In the genomic region with DNA sequence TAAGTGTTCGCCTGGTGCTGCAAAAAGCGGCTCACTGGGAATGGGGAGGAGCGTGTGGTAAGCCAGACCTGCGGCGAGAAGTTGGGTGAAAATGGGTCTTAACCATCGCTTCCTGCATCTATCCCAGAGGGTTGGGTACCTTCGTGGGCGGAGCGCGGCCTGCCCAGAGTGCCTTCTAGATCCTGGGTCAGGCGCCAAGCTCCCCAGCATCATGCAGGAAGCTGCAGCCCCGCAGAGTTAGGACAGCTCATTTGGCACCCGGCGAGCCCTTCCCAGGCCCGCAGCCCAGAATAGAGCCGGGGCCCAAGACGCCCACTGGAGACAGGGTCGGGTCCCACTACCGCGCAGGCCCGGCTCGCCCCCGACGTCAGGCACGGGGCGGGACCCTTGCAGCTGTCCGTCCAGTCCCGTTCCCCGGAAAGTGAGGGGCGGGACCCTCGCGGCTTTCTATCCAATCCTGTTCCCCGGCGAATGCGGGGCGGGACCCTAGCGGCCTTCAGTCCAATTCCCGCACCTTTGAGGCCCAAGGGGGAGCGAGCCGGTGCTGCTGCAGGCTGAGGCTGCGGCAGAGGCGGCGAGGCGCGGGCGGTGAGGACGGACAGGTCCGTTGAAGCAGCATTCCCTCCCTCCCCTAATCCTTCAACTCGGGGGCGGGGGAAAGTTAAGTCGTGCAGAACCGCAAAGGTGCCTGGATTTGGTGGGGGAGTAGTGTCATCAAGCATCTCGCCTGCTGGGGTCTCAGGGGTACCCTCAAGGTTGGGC, we compare ENCODE assay signal across 8 cellular contexts. TPM values are rescaled to one million over a fixed set of nuclear protein-coding genes. Genes with fewer than 3 reads are reported as not detected.
DNase-seq lines count a peak whose midpoint lies in the region; ATAC-seq, FAIRE-seq and TF ChIP-seq lines count a peak whose summit lies in the region.

A gene with protein sequence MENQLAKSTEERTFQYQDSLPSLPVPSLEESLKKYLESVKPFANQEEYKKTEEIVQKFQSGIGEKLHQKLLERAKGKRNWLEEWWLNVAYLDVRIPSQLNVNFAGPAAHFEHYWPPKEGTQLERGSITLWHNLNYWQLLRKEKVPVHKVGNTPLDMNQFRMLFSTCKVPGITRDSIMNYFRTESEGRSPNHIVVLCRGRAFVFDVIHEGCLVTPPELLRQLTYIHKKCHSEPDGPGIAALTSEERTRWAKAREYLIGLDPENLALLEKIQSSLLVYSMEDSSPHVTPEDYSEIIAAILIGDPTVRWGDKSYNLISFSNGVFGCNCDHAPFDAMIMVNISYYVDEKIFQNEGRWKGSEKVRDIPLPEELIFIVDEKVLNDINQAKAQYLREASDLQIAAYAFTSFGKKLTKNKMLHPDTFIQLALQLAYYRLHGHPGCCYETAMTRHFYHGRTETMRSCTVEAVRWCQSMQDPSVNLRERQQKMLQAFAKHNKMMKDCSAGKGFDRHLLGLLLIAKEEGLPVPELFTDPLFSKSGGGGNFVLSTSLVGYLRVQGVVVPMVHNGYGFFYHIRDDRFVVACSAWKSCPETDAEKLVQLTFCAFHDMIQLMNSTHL (plus strand): TSS at position 499 of the 762 bp plus-strand sequence. CDS start 3,405 bp downstream, outside the sequence.

- no peaks in the 10 kb centered on the region for H3K27me3 ChIP-seq in DND-41 (ENCODE audit: insufficient read depth, low read length, poor library complexity)
- no peaks in the 10 kb centered on the region for H3K27me3 ChIP-seq in fibroblast of lung (ENCODE audit: control insufficient read depth, insufficient read depth, low read length)
- no peaks in the 10 kb centered on the region for H3K27me3 ChIP-seq in naive thymus-derived CD4-positive, alpha-beta T cell (ENCODE audit: control insufficient read depth in 2 of 2, insufficient read depth in 2 of 2, low read length in 2 of 2)

- H3K36me3 ChIP-seq in DND-41 (ENCODE audit: insufficient read depth, low read length) (peaks cover 20% of the 10 kb centered on the region; the same call in 1 of the 2 replicates), KOPT-K1 (ENCODE audit: insufficient read depth, low read length) (peaks cover 28% of the 10 kb centered on the region), fibroblast of lung (ENCODE audit: control insufficient read depth, insufficient read depth, low read length) (peaks cover 1% of the 10 kb centered on the region)
- peaks cover 1 to 19% (median 7%) of the 10 kb centered on the region in 3 experiments for H3K36me3 ChIP-seq in naive thymus-derived CD4-positive, alpha-beta T cell (ENCODE audit: control insufficient read depth in 2 of 3, insufficient read depth in 3 of 3, low read length in 3 of 3)

- H3K4me1 ChIP-seq in DND-41 (ENCODE audit: insufficient read depth, low read length) (peaks cover 41% of the 10 kb centered on the region), fibroblast of lung (ENCODE audit: control insufficient read depth, extremely low read depth, insufficient read depth, low read length) (peaks cover 6% of the 10 kb centered on the region)
- H3K4me1 ChIP-seq in naive thymus-derived CD4-positive, alpha-beta T cell (ENCODE audit: control insufficient read depth in 2 of 2, insufficient read depth in 2 of 2, low read length in 2 of 2): peaks cover 10% of the 10 kb centered on the region in 2 donors

- H3K27ac ChIP-seq in DND-41 (ENCODE audit: low read length) (peak within 1 kb of the TSS; percentile 83), KOPT-K1 (ENCODE audit: low read depth, low read length, poor library complexity, severe bottlenecking) (peak within 1 kb of the TSS; percentile 69), fibroblast of lung (ENCODE audit: insufficient read depth, low read length) (peak within 1 kb of the TSS; percentile 75)
- peak within 1 kb of the TSS; percentile 87 for H3K27ac ChIP-seq in naive thymus-derived CD4-positive, alpha-beta T cell (ENCODE audit: low read depth, low read length)

- H3K9me3 Mint-ChIP-seq in naive thymus-derived CD4-positive, alpha-beta T cell: peaks cover 0 to under 1% (median 0%) of the 10 kb centered on the region in 11 donors
- H3K9me3 Mint-ChIP-seq in stimulated activated memory B cell treated with anti-CD40 and anti-IgM and Interleukin-4, amounts not matched to agents 10 μg/mL and 1 μg/mL and 100 μg/mL, for 72 hours: no peaks in the 10 kb centered on the region

- TF ChIP-seq CTCF in DND-41 (IDR thresholded peaks at IDR 0.05; ENCODE audit: borderline replicate concordance, extremely low read depth, low read length, poor library complexity, severe bottlenecking) (no peak), fibroblast of lung (conservative IDR thresholded peaks at IDR 0.05 in 1 of 2, IDR thresholded peaks at IDR 0.05 in 1 of 2; ENCODE audit: low read depth in 1 of 2, low read length in 2 of 2) (no peak)

- intact Hi-C loops in naive thymus-derived CD4-positive, alpha-beta T cell (cut with micrococcal nuclease): loop anchor here (1.0 to 5.0 kb wide), 17 partner anchors 23 to 875 kb away; partner anchors contain the start of genes DMTF1 (in 2 of the 2), RUNDC3B (in 2 of the 2), TMEM243 (in 2 of the 2) and ABCB1 (in 1 of the 2)

- peak within 1 kb of the TSS; percentile 72 for H3K9ac ChIP-seq in DND-41 (ENCODE audit: low read depth, low read length)
- peak within 1 kb of the TSS; percentile 50 for H3K9ac ChIP-seq in fibroblast of lung (ENCODE audit: insufficient read depth, low read length)

- H3K4me2 ChIP-seq in DND-41 (ENCODE audit: insufficient read depth, low read length) (peak within 1 kb of the TSS; percentile 95), fibroblast of lung (ENCODE audit: extremely low read depth, insufficient read depth, low read length) (peak within 1 kb of the TSS; percentile 90)

- H3K4me3 ChIP-seq in DND-41 (ENCODE audit: low read depth in 1 of 2, low read length in 2 of 2) (peak within 1 kb of the TSS; percentile 40 to 89), fibroblast of lung (replicated peaks in 1 of 4; ENCODE audit: control extremely low read depth in 1 of 4, insufficient read depth in 1 of 4, low read depth in 3 of 4, low read length in 4 of 4) (peak within 1 kb of the TSS; percentile 50 to 93 (median 79))
- peak within 1 kb of the TSS; percentile 86 for H3K4me3 ChIP-seq in naive thymus-derived CD4-positive, alpha-beta T cell (ENCODE audit: low read length)

- POLR2A ChIA-PET in naive thymus-derived CD4-positive, alpha-beta T cell (lab: Charles Lee): interaction anchor here (0.7 to 1.9 kb wide), 8 partner anchors 26 to 289 kb away, joined by 3 to 7 read pairs (median 4); partner anchors contain the start of genes DMTF1 and TMEM243

- peaks cover 7 to 38% (median 30%) of the 10 kb centered on the region in 5 donors for H3K36me3 Mint-ChIP-seq in naive thymus-derived CD4-positive, alpha-beta T cell
- H3K36me3 Mint-ChIP-seq in stimulated activated memory B cell treated with anti-CD40 and anti-IgM and Interleukin-4, amounts not matched to agents 10 μg/mL and 1 μg/mL and 100 μg/mL, for 72 hours: peaks cover 33% of the 10 kb centered on the region

- no peaks in the 10 kb centered on the region for H4K20me1 ChIP-seq in DND-41 (ENCODE audit: insufficient read depth, low read length)
- H4K20me1 ChIP-seq in fibroblast of lung (ENCODE audit: control insufficient read depth, extremely low read depth, insufficient read depth, low read length): no peaks in the 10 kb centered on the region

- H3K9me3 ChIP-seq in DND-41 (ENCODE audit: insufficient read depth, low read length, severe bottlenecking) (no peaks in the 10 kb centered on the region), KOPT-K1 (ENCODE audit: insufficient read depth, low read length, poor library complexity, severe bottlenecking) (no peaks in the 10 kb centered on the region), fibroblast of lung (ENCODE audit: control insufficient read depth, insufficient read depth, low read depth, low read length) (no peaks in the 10 kb centered on the region)
- no peaks in the 10 kb centered on the region for H3K9me3 ChIP-seq in naive thymus-derived CD4-positive, alpha-beta T cell (ENCODE audit: control insufficient read depth in 2 of 3, low read length in 3 of 3)

- peaks cover 23% of the 10 kb centered on the region for H3K79me2 ChIP-seq in DND-41 (ENCODE audit: insufficient read depth, low read length)
- H3K79me2 ChIP-seq in fibroblast of lung (ENCODE audit: control insufficient read depth, insufficient read depth, low read length): peaks cover 5% of the 10 kb centered on the region

- H3K27ac Mint-ChIP-seq in naive thymus-derived CD4-positive, alpha-beta T cell: peak within 1 kb of the TSS; percentile 88 to 98 (median 96)
- H3K27ac Mint-ChIP-seq in stimulated activated memory B cell treated with anti-CD40 and anti-IgM and Interleukin-4, amounts not matched to agents 10 μg/mL and 1 μg/mL and 100 μg/mL, for 72 hours: peak within 1 kb of the TSS; percentile 86

- peak; percentile 95 for DNase-seq in DND-41
- peak; percentile 88 for DNase-seq in RCC 7860 (ENCODE audit: low spot score)
- DNase-seq in activated T-helper 1 cell treated with anti-CD3 and anti-CD28 coated beads, Interleukin-2, amount 50 U/mL, for 16 hours (ENCODE audit: low read depth in 1 of 2, low spot score in 1 of 2): peak; percentile 85 to 86
- peak; percentile 90 to 95 for DNase-seq in fibroblast of lung (ENCODE audit: low read depth in 2 of 2)
- DNase-seq in naive thymus-derived CD4-positive, alpha-beta T cell: peak; percentile 85 to 94 (median 92)

- peaks cover 12 to 56% (median 46%) of the 10 kb centered on the region in 7 donors for H3K4me1 Mint-ChIP-seq in naive thymus-derived CD4-positive, alpha-beta T cell
- peaks cover 8% of the 10 kb centered on the region for H3K4me1 Mint-ChIP-seq in stimulated activated memory B cell treated with anti-CD40 and anti-IgM and Interleukin-4, amounts not matched to agents 10 μg/mL and 1 μg/mL and 100 μg/mL, for 72 hours

- H2AFZ ChIP-seq in DND-41 (ENCODE audit: low read depth, low read length): peak within 1 kb of the TSS; percentile 88
- H2AFZ ChIP-seq in fibroblast of lung (ENCODE audit: low read length): peak within 1 kb of the TSS; percentile 87

- peak within 1 kb of the TSS; percentile 81 to 100 (median 92) for H3K4me3 Mint-ChIP-seq in naive thymus-derived CD4-positive, alpha-beta T cell
- peak within 1 kb of the TSS; percentile 92 for H3K4me3 Mint-ChIP-seq in stimulated activated memory B cell treated with anti-CD40 and anti-IgM and Interleukin-4, amounts not matched to agents 10 μg/mL and 1 μg/mL and 100 μg/mL, for 72 hours

- peak; percentile 87 for FAIRE-seq in RCC 7860 (lab: Jason Lieb, UNC)

- CTCF ChIA-PET in naive thymus-derived CD4-positive, alpha-beta T cell (lab: Charles Lee): interaction anchor here (0.5 to 0.7 kb wide), 2 partner anchors 35 to 202 kb away, joined by 3 read pairs; no protein-coding TSS in a partner anchor

- ATAC-seq in DND-41 (ENCODE audit: insufficient read depth, low read depth) (peak; percentile 97), GM21786 (IDR thresholded peaks at IDR 0.05; ENCODE audit: unreplicated experiment) (peak; percentile 96)
- peak; percentile 99 for ATAC-seq in naive thymus-derived CD4-positive, alpha-beta T cell
- ATAC-seq in stimulated activated memory B cell treated with anti-CD40 and anti-IgM and Interleukin-4, amounts not matched to agents 10 μg/mL and 1 μg/mL and 100 μg/mL, for 72 hours: peak; percentile 100

- H3K27me3 Mint-ChIP-seq in naive thymus-derived CD4-positive, alpha-beta T cell: no peaks in the 10 kb centered on the region
- no peaks in the 10 kb centered on the region for H3K27me3 Mint-ChIP-seq in stimulated activated memory B cell treated with anti-CD40 and anti-IgM and Interleukin-4, amounts not matched to agents 10 μg/mL and 1 μg/mL and 100 μg/mL, for 72 hours

RNA-seq across cellular contexts. Expression of the gene that starts here (rescaled TPM):
- 19.3 and 23.0 TPM in 2 replicates for total RNA-seq in fibroblast of lung
- 13.1 and 21.9 TPM in 2 replicates for polyA plus RNA-seq in fibroblast of lung
- 8.2 and 15.1 TPM in 2 replicates for polyA plus RNA-seq in fibroblast of lung (2012)
- 0.59 and 3.9 TPM in 2 replicates for polyA minus RNA-seq in fibroblast of lung (ENCODE audit: low replicate concordance)
- total RNA-seq in naive thymus-derived CD4-positive, alpha-beta T cell: 10 to 100 TPM in 3 of 5 experiments, 1 to 10 TPM in 2; 7.7 to 15.2 (median 11.3) TPM
- polyA plus RNA-seq in naive thymus-derived CD4-positive, alpha-beta T cell: 1 to 10 TPM; 5.6 to 5.7 TPM

Comparison
In these comparisons a context has a peak if more than half of its experiments do, and no peak if none do; other contexts are left out.
1. Peak in every context shown above with its lines: DNase-seq, ATAC-seq, H3K4me3 ChIP-seq and H3K27ac ChIP-seq.